In the genomic region with DNA sequence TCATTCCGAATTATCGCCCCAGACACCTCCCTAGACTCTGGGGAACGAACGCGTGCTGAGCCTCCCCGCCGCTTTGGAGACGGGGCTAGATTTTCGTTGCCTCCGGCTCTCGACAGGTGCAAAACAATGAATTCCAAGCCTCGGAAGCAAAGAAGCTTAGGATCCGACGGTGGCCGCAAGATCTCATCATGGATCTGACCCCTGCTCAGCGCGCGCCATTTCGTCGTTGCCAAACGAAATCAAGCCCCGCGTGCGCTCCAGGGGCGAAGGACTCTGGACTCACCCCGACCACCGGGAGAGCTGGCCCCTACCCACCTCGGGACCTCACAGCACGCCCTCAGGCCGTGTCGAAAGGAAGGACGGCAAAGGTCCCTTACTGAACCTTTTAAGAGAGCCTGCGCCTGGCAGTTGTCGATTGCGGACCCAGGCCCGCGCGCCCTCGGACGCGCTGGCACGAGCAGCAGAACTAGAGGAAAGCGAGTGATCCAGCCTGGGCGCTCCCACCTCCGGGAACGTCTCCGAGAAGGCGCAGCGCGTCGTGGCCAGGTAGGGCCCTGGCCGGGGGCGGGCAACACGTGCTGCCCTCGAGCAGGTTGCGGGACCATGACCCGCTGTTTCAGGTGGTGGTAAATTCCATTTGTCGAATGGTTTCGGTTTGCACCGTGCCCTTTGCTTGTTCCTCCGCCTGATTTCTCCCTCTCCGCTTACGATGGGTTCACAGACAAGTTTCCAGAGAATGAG, we compare ENCODE assay signal across 10 cellular contexts. TPM values are rescaled to one million over a fixed set of nuclear protein-coding genes. Genes with fewer than 3 reads are reported as not detected.
DNase-seq lines count a peak whose midpoint lies in the region; ATAC-seq, FAIRE-seq and TF ChIP-seq lines count a peak whose summit lies in the region.
"Had no signal": no experiment of that assay in that cellular context is flagged by ENCODE, and none has a peak within 500 bp of the region (broad histone marks: within the 10 kb centered on the region; RNA-seq: fewer than 3 reads in every experiment).

No MANE protein-coding gene starts in this region.

- H3K27ac Mint-ChIP-seq in GM23338 (no peak overlapping the region), astrocyte (ENCODE audit: unreplicated experiment) (no peak overlapping the region), glutamatergic neuron (ENCODE audit: unreplicated experiment) (no peak overlapping the region)

- TF ChIP-seq CTCF in GM23338 (conservative IDR thresholded peaks at IDR 0.05; ENCODE audit: low read depth in 2 of 2) (no peak), astrocyte (IDR thresholded peaks at IDR 0.05; ENCODE audit: insufficient read depth, low read depth, low read length) (no peak), glutamatergic neuron (IDR thresholded peaks at IDR 0.05; ENCODE audit: partially characterized antibody, unreplicated experiment) (no peak)

- H3F3A ChIP-seq in GM23338 (replicated peaks; ENCODE audit: low read depth) = peaks cover 20% of the 10 kb centered on the region; the same call in 1 of the 2 replicates

- H3K9ac ChIP-seq in astrocyte (ENCODE audit: low read length) (no peak overlapping the region), mesendoderm (ENCODE audit: low read length) (no peak overlapping the region)

- peaks cover 7% of the 10 kb centered on the region; the same call in 1 of the 3 replicates for H3K9me3 Mint-ChIP-seq in GM23338
- H3K9me3 Mint-ChIP-seq in astrocyte (ENCODE audit: unreplicated experiment) = peaks cover 12% of the 10 kb centered on the region
- peaks cover 7% of the 10 kb centered on the region for H3K9me3 Mint-ChIP-seq in glutamatergic neuron (ENCODE audit: unreplicated experiment)

- no peak overlapping the region for H2BK5ac ChIP-seq in mesendoderm (ENCODE audit: low read length)

- peaks cover 56% of the 10 kb centered on the region for H3K4me1 Mint-ChIP-seq in GM23338
- H3K4me1 Mint-ChIP-seq in astrocyte (ENCODE audit: low read depth, unreplicated experiment) = no peaks in the 10 kb centered on the region
- no peaks in the 10 kb centered on the region for H3K4me1 Mint-ChIP-seq in glutamatergic neuron (ENCODE audit: low read depth, unreplicated experiment)

- H2AK5ac ChIP-seq in mesendoderm (ENCODE audit: low read length) = no peak overlapping the region

- no peaks in the 10 kb centered on the region for H3K9me3 ChIP-seq in astrocyte (ENCODE audit: insufficient read depth, low read depth, low read length)

- peak overlapping the region; percentile 65 for H3K4me3 Mint-ChIP-seq in GM23338
- no peak overlapping the region for H3K4me3 Mint-ChIP-seq in astrocyte (ENCODE audit: unreplicated experiment)
- H3K4me3 Mint-ChIP-seq in glutamatergic neuron (ENCODE audit: unreplicated experiment) = no peak overlapping the region

- H4K20me1 ChIP-seq in GM23338 (replicated peaks; ENCODE audit: insufficient read depth) (no peaks in the 10 kb centered on the region), astrocyte (ENCODE audit: insufficient read depth, low read length) (peaks cover 27% of the 10 kb centered on the region)

- H3K36me3 Mint-ChIP-seq in GM23338 (ENCODE audit: low read depth) = no peaks in the 10 kb centered on the region
- no peaks in the 10 kb centered on the region for H3K36me3 Mint-ChIP-seq in astrocyte (ENCODE audit: low read depth, unreplicated experiment)
- no peaks in the 10 kb centered on the region for H3K36me3 Mint-ChIP-seq in glutamatergic neuron (ENCODE audit: unreplicated experiment)

- peak; percentile 66 for DNase-seq in GM23338 (ENCODE audit: low spot score)
- no peak for DNase-seq in astrocyte (ENCODE audit: low read depth)
- peak; percentile 53 for DNase-seq in mesendoderm
- no peak for DNase-seq in stimulated activated CD4-positive, alpha-beta T cell treated with anti-CD3 and anti-CD28 coated beads, Interleukin-15, amount 100 ng/mL, for 24 hours
- DNase-seq in glutamatergic neuron = no peak
- no peak for DNase-seq in activated CD8-positive, alpha-beta memory T cell treated with anti-CD3 and anti-CD28 coated beads, Interleukin-2, amount 50 U/mL, for 4 hours

- H2BK120ac ChIP-seq in mesendoderm (ENCODE audit: low read depth, low read length) = no peak overlapping the region

- H3K4me1 ChIP-seq in ACC112 (ENCODE audit: control insufficient read depth, insufficient read depth, low read length, unreplicated experiment) (peaks cover 4% of the 10 kb centered on the region), GM23338 (ENCODE audit: insufficient read depth) (peaks cover 60% of the 10 kb centered on the region), astrocyte (ENCODE audit: insufficient read depth, low read length) (peaks cover 2% of the 10 kb centered on the region), mesendoderm (ENCODE audit: control insufficient read depth, low read depth, low read length) (peaks cover 6% of the 10 kb centered on the region)

- FAIRE-seq in astrocyte (lab: Jason Lieb, UNC) = no peak
- FAIRE-seq: endometrium had no signal

- no peaks in the 10 kb centered on the region for H3K9me2 ChIP-seq in GM23338 (ENCODE audit: insufficient read depth)

- H2AFZ ChIP-seq in ACC112 (ENCODE audit: low read length, unreplicated experiment) (peak overlapping the region; percentile 53), GM23338 (peak overlapping the region; percentile 99), astrocyte (ENCODE audit: low read depth, low read length) (no peak overlapping the region)

- peaks cover 88% of the 10 kb centered on the region for H3K27me3 ChIP-seq in ACC112 (ENCODE audit: insufficient read depth, low read length)
- H3K27me3 ChIP-seq in GM23338 (ENCODE audit: insufficient read depth) = peaks cover 95% of the 10 kb centered on the region
- peaks cover 83% of the 10 kb centered on the region for H3K27me3 ChIP-seq in astrocyte (ENCODE audit: insufficient read depth, low read length)
- peaks cover 57% of the 10 kb centered on the region for H3K27me3 ChIP-seq in mesendoderm (ENCODE audit: insufficient read depth, low read length, poor library complexity)

- H3K27ac ChIP-seq in ACC112 (ENCODE audit: low read depth, low read length) = no peak overlapping the region
- no peak overlapping the region for H3K27ac ChIP-seq in GM23338 (ENCODE audit: low read depth)
- H3K27ac ChIP-seq in astrocyte (ENCODE audit: low read depth, low read length) = no peak overlapping the region
- no peak overlapping the region for H3K27ac ChIP-seq in mesendoderm (ENCODE audit: low read depth, low read length)

- H3K27me3 Mint-ChIP-seq in GM23338 (ENCODE audit: insufficient read depth, low read depth, poor library complexity) (peaks cover 84% of the 10 kb centered on the region), astrocyte (ENCODE audit: low read depth, unreplicated experiment) (peaks cover 71% of the 10 kb centered on the region), glutamatergic neuron (ENCODE audit: unreplicated experiment) (peaks cover 34% of the 10 kb centered on the region)

- no peaks in the 10 kb centered on the region for H3K79me1 ChIP-seq in mesendoderm (ENCODE audit: low read length)

- ATAC-seq in GM23338 (peak; percentile 0; the same call in 2 of the 3 replicates), HG03469 (IDR thresholded peaks at IDR 0.05; ENCODE audit: unreplicated experiment) (no peak)

- no peak overlapping the region for H3K18ac ChIP-seq in mesendoderm (ENCODE audit: low read length)

- no peak overlapping the region for H3K4ac ChIP-seq in mesendoderm (ENCODE audit: low read depth, low read length)

- H3K4me3 ChIP-seq in ACC112 (ENCODE audit: low read depth, low read length) = peak overlapping the region; percentile 73
- peak overlapping the region; percentile 61 for H3K4me3 ChIP-seq in GM23338
- no peak overlapping the region for H3K4me3 ChIP-seq in astrocyte (ENCODE audit: insufficient read depth, low read depth, low read length)
- no peak overlapping the region for H3K4me3 ChIP-seq in mesendoderm (ENCODE audit: low read length)

- no CpG with 5 or more reads among the region's 63 CpGs for WGBS in mesendoderm (ENCODE audit: extremely low coverage, insufficient coverage, low lambda C conversion rate)

- no peak overlapping the region for H3K23ac ChIP-seq in mesendoderm (ENCODE audit: low read length)

- no peak overlapping the region for H4K8ac ChIP-seq in mesendoderm (ENCODE audit: low read depth, low read length)

- H3K4me2 ChIP-seq in GM23338 = peak overlapping the region; percentile 84
- peak overlapping the region; percentile 52 for H3K4me2 ChIP-seq in astrocyte (ENCODE audit: low read length)
- H3K4me2 ChIP-seq in mesendoderm (ENCODE audit: low read length) = peak overlapping the region; percentile 30

- H4K5ac ChIP-seq in mesendoderm (ENCODE audit: low read length) = no peak overlapping the region

- H3K36me3 ChIP-seq in ACC112 (ENCODE audit: insufficient read depth, low read length) (no peaks in the 10 kb centered on the region), GM23338 (ENCODE audit: insufficient read depth) (no peaks in the 10 kb centered on the region), astrocyte (ENCODE audit: insufficient read depth, low read length) (no peaks in the 10 kb centered on the region), mesendoderm (ENCODE audit: control insufficient read depth, insufficient read depth, low read length) (no peaks in the 10 kb centered on the region)

- H3K56ac ChIP-seq in mesendoderm (ENCODE audit: low read length) = no peak overlapping the region

- H3K79me2 ChIP-seq in ACC112 (ENCODE audit: control insufficient read depth, insufficient read depth, low read length, unreplicated experiment) = no peaks in the 10 kb centered on the region
- H3K79me2 ChIP-seq in GM23338 (replicated peaks; ENCODE audit: insufficient read depth) = no peaks in the 10 kb centered on the region
- H3K79me2 ChIP-seq in astrocyte (ENCODE audit: insufficient read depth, low read length) = no peaks in the 10 kb centered on the region
- no peaks in the 10 kb centered on the region for H3K79me2 ChIP-seq in mesendoderm (ENCODE audit: control insufficient read depth, insufficient read depth, low read length)

- H2BK15ac ChIP-seq in mesendoderm (replicated peaks; ENCODE audit: low read depth) = no peak overlapping the region

TF ChIP-seq in GM23338, 12 proteins besides CTCF, POLR2A, EP300 and RAD21 (continues in another document):
- TF ChIP-seq ZNF331 (CRISPR knock-in tag; IDR thresholded peaks at IDR 0.05; ENCODE audit: low read depth) (no peak), EZH2 (IDR thresholded peaks at IDR 0.05; ENCODE audit: low read depth, unreplicated experiment) (peak; percentile 62), EZH2phosphoT487 (IDR thresholded peaks at IDR 0.05; ENCODE audit: unreplicated experiment) (peak; percentile 68)

RNA-seq across cellular contexts. Expression of a gene that starts 1.6 kb away (rescaled TPM):
- total RNA-seq in GM23338 (2014; rRNA removed; shearing (Covaris generic)) = 0.12 and 0.73 TPM in 2 replicates
- polyA plus RNA-seq in GM23338 (2016; fragmentation: Nextera tagmentation; extraction: Ambion mirVana) = 0.23 and 0.26 TPM in 2 replicates
- 2.1 and 2.5 TPM in 2 replicates for total RNA-seq in astrocyte
- 0.53 TPM for polyA plus RNA-seq in mesendoderm (2013, experiment 1 of 2)
- 0.67 TPM for polyA plus RNA-seq in mesendoderm (2013, experiment 2 of 2)
- 0.15 TPM for total RNA-seq in glutamatergic neuron (ENCODE audit: unreplicated experiment)
- total RNA-seq: NCI-H460 had no signal

Comparison
In these comparisons a context has a peak if more than half of its experiments do, and no peak if none do; other contexts are left out.
1. H3K4me3 ChIP-seq: peak in ACC112 (single experiment) and GM23338 (single experiment); none in astrocyte (single experiment) and mesendoderm (single experiment).
2. DNase-seq: peak in GM23338 (single experiment) and mesendoderm (single experiment); none in astrocyte (single experiment), stimulated activated CD4-positive, alpha-beta T cell treated with anti-CD3 and anti-CD28 coated beads, Interleukin-15, amount 100 ng/mL, for 24 hours (single experiment), glutamatergic neuron (single experiment) and activated CD8-positive, alpha-beta memory T cell treated with anti-CD3 and anti-CD28 coated beads, Interleukin-2, amount 50 U/mL, for 4 hours (single experiment).
3. H3K4me2 ChIP-seq: peak in every context shown above with its lines; median percentile 84 in GM23338; 52 in astrocyte; 30 in mesendoderm.